In the genomic region with DNA sequence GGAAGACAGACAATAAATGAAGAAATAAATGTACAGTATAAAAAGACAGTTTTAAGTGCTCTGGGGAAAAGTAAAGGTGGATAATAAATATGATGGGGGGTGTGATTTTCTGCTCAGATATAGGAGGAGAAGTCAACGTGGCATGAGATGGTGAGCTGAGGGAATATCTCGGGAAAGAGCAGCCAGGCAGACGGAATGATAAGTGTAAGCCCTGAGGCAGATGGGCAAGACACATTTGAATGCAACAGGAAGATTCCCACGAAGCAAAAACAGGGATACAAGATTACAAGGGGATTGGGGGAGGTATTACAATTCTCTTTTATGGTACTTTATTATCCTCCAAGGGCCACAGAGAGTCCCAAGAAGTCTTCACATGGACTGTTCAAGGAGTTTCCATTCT, we compare ENCODE assay signal across 16 cellular contexts. TPM values are rescaled to one million over a fixed set of nuclear protein-coding genes. Genes with fewer than 3 reads are reported as not detected.
"Had no signal": no experiment of that assay in that cellular context is flagged by ENCODE, and none has a peak within 500 bp of the region (broad histone marks: within the 10 kb centered on the region; RNA-seq: fewer than 3 reads in every experiment).

No MANE protein-coding gene starts in this region.

- H3K36me3 Mint-ChIP-seq: brain; naive thymus-derived CD4-positive, alpha-beta T cell had no signal

- H3K4me1 ChIP-seq: vagina had no signal

- H3K4me3 ChIP-seq: heart left ventricle, mucosa of descending colon, right atrium auricular region, vagina had no signal

- H3K27ac Mint-ChIP-seq: activated naive CD8-positive, alpha-beta T cell treated with anti-CD3 and anti-CD28 coated beads, Interleukin-2, amount 10 ng/mL, durations not matched to agents 7 days and 5 days; brain; naive thymus-derived CD4-positive, alpha-beta T cell had no signal

- H3K36me3 ChIP-seq: right atrium auricular region, vagina had no signal

- ATAC-seq: foreskin keratinocyte; heart left ventricle; left colon; mucosa of descending colon; naive thymus-derived CD4-positive, alpha-beta T cell had no signal

- H3K4me3 Mint-ChIP-seq: activated naive CD8-positive, alpha-beta T cell treated with anti-CD3 and anti-CD28 coated beads, Interleukin-2, amount 10 ng/mL, durations not matched to agents 7 days and 5 days; brain; central memory CD8-positive, alpha-beta T cell; naive thymus-derived CD4-positive, alpha-beta T cell had no signal

- H3K9me3 ChIP-seq: heart left ventricle, mucosa of descending colon, right atrium auricular region, vagina had no signal

- H3K27me3 ChIP-seq: foreskin keratinocyte, heart left ventricle, right atrium auricular region, vagina had no signal

- H3K4me1 Mint-ChIP-seq: brain; central memory CD8-positive, alpha-beta T cell had no signal

- H3K27me3 Mint-ChIP-seq: brain had no signal

- H3K27ac ChIP-seq: foreskin keratinocyte, right atrium auricular region, vagina had no signal

- H3K9me3 Mint-ChIP-seq: activated naive CD8-positive, alpha-beta T cell treated with anti-CD3 and anti-CD28 coated beads, Interleukin-2, amount 10 ng/mL, durations not matched to agents 7 days and 5 days; brain; central memory CD8-positive, alpha-beta T cell; naive thymus-derived CD4-positive, alpha-beta T cell had no signal

- DNase-seq: activated CD4-positive, alpha-beta T cell treated with anti-CD3 and anti-CD28 coated beads for 1 hour; activated CD4-positive, alpha-beta T cell treated with anti-CD3 and anti-CD28 coated beads, Interleukin-2, amount 50 U/mL, for 4 hours; activated naive CD4-positive, alpha-beta T cell; activated naive CD8-positive, alpha-beta T cell treated with anti-CD3 and anti-CD28 coated beads, Interleukin-2, amount 10 ng/mL, durations not matched to agents 7 days and 5 days; activated T-cell treated with anti-CD3 and anti-CD28 coated beads for 4 hours; cortex of kidney; effector CD4-positive, alpha-beta T cell; foreskin keratinocyte; heart left ventricle; left colon; mucosa of descending colon; naive thymus-derived CD4-positive, alpha-beta T cell had no signal

RNA-seq across cellular contexts. Expression of gene ANXA3, which starts 11.1 kb away (rescaled TPM):
- polyA plus RNA-seq: naive thymus-derived CD4-positive, alpha-beta T cell had no signal
